1 cellular context compared by ENCODE assay signal in genomic region chr5:135454946-135455345, GRCh38.
TF ChIP-seq lines count a peak whose summit lies in the region.

No MANE protein-coding gene starts in this region.

TF ChIP-seq in K562, 482 proteins besides CTCF, POLR2A, EP300 and RAD21:
- no peak for TF ChIP-seq BRCA1 (IDR thresholded peaks at IDR 0.05)
- TF ChIP-seq BRCA1 (CRISPR knock-in tag; IDR thresholded peaks at IDR 0.05): no peak
- no peak for TF ChIP-seq PREB (CRISPR knock-in tag; IDR thresholded peaks at IDR 0.05)
- TF ChIP-seq DDX20 (tag; IDR thresholded peaks at IDR 0.05; ENCODE audit: low read depth): no peak
- no peak for TF ChIP-seq TCF3 (CRISPR knock-in tag; IDR thresholded peaks at IDR 0.05)
- no peak for TF ChIP-seq ZMIZ1 (IDR thresholded peaks at IDR 0.05; ENCODE audit: low read depth in 2 of 2, low read length in 2 of 2)
- TF ChIP-seq ZKSCAN8 (CRISPR knock-in tag; IDR thresholded peaks at IDR 0.05): no peak
- TF ChIP-seq ZNF224 (CRISPR knock-in tag; IDR thresholded peaks at IDR 0.05): no peak
- no peak for TF ChIP-seq FOXA1 (IDR thresholded peaks at IDR 0.05; ENCODE audit: borderline replicate concordance)
- TF ChIP-seq, protein P1, sequence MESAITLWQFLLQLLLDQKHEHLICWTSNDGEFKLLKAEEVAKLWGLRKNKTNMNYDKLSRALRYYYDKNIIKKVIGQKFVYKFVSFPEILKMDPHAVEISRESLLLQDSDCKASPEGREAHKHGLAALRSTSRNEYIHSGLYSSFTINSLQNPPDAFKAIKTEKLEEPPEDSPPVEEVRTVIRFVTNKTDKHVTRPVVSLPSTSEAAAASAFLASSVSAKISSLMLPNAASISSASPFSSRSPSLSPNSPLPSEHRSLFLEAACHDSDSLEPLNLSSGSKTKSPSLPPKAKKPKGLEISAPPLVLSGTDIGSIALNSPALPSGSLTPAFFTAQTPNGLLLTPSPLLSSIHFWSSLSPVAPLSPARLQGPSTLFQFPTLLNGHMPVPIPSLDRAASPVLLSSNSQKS (CRISPR knock-in tag; IDR thresholded peaks at IDR 0.05): no peak
- TF ChIP-seq SIN3A (IDR thresholded peaks at IDR 0.05; ENCODE audit: borderline replicate concordance in 2 of 2, control insufficient read depth in 1 of 2, low read depth in 2 of 2, low read length in 2 of 2): no peak
- TF ChIP-seq SOX6 (IDR thresholded peaks at IDR 0.05): no peak
- no peak for TF ChIP-seq ZNF586 (CRISPR knock-in tag; conservative IDR thresholded peaks at IDR 0.05)
- TF ChIP-seq SMAD1 (IDR thresholded peaks at IDR 0.05; ENCODE audit: low read depth, low read length, partially characterized antibody): no peak
